Comparison of ENCODE assay signal across 12 cellular contexts in the genomic region with DNA sequence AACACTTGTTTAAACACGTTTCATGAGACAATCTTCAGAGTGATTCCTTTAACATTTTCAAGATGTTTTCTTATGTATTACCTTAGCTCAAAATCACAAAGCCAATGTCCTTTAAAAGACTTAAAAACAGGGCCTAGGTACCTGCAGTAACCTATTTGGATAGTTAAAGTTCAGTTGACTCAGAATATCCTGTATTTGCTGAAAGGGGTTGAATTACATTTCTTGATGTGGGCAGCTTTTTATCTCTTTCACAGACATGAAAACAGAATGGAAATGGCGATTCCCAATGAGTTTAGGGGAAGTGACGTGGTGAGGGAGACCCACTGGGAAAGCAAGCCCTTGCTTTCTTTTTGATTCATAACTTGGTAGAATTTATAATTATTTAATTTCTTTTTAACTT.
A peak's percentile ranks its signal among the peaks of the same experiment; 100 is the strongest.
DNase-seq lines count a peak whose midpoint lies in the region; ATAC-seq and TF ChIP-seq lines count a peak whose summit lies in the region.
"Had no signal": no experiment of that assay in that cellular context is flagged by ENCODE, and none has a peak within 500 bp of the region (broad histone marks: within the 10 kb centered on the region; RNA-seq: fewer than 3 reads in every experiment).

No MANE protein-coding gene starts in this region.

- H3K27ac Mint-ChIP-seq in activated naive CD4-positive, alpha-beta T cell treated with anti-CD3 and anti-CD28 coated beads, Interleukin-2, amount 50 U/mL, for 24 hours: peak overlapping the region; percentile 66
- H3K27ac Mint-ChIP-seq in activated naive CD4-positive, alpha-beta T cell treated with anti-CD3 and anti-CD28 coated beads, Interleukin-2, amount 10 ng/mL, durations not matched to agents 7 days and 5 days: no peak overlapping the region
- H3K27ac Mint-ChIP-seq in naive thymus-derived CD4-positive, alpha-beta T cell: no peak overlapping the region
- H3K27ac Mint-ChIP-seq in chondrocyte (ENCODE audit: unreplicated experiment): no peak overlapping the region
- H3K27ac Mint-ChIP-seq: CD4-positive, alpha-beta T cell; H9 had no signal

- H3K4me3 Mint-ChIP-seq in activated naive CD4-positive, alpha-beta T cell treated with anti-CD3 and anti-CD28 coated beads, Interleukin-2, amount 50 U/mL, for 24 hours: no peak overlapping the region
- no peak overlapping the region for H3K4me3 Mint-ChIP-seq in activated naive CD4-positive, alpha-beta T cell treated with anti-CD3 and anti-CD28 coated beads, Interleukin-2, amount 10 ng/mL, durations not matched to agents 7 days and 5 days
- H3K4me3 Mint-ChIP-seq in naive thymus-derived CD4-positive, alpha-beta T cell: no peak overlapping the region
- no peak overlapping the region for H3K4me3 Mint-ChIP-seq in chondrocyte (ENCODE audit: unreplicated experiment)
- H3K4me3 Mint-ChIP-seq: CD4-positive, alpha-beta T cell; H9 had no signal

- intact Hi-C loops in naive thymus-derived CD4-positive, alpha-beta T cell (cut with micrococcal nuclease): no loop called here

- no peak for ATAC-seq in naive thymus-derived CD4-positive, alpha-beta T cell

- H3K27ac ChIP-seq in HUES64 (ENCODE audit: low read depth, low read length): peak overlapping the region; percentile 15; the same call in 1 of the 2 replicates
- H3K27ac ChIP-seq in VCaP: peak overlapping the region; percentile 85
- no peak overlapping the region for H3K27ac ChIP-seq in brain microvascular endothelial cell
- no peak overlapping the region for H3K27ac ChIP-seq in naive thymus-derived CD4-positive, alpha-beta T cell (ENCODE audit: low read depth, low read length)
- H3K27ac ChIP-seq: BLaER1 treated with 17β-estradiol and CSF1 and Interleukin-3, amounts not matched to agents 10 nM and 100 nM had no signal

- no peaks in the 10 kb centered on the region for H3K27me3 Mint-ChIP-seq in activated naive CD4-positive, alpha-beta T cell treated with anti-CD3 and anti-CD28 coated beads, Interleukin-2, amount 50 U/mL, for 24 hours
- no peaks in the 10 kb centered on the region for H3K27me3 Mint-ChIP-seq in activated naive CD4-positive, alpha-beta T cell treated with anti-CD3 and anti-CD28 coated beads, Interleukin-2, amount 10 ng/mL, durations not matched to agents 7 days and 5 days
- H3K27me3 Mint-ChIP-seq in naive thymus-derived CD4-positive, alpha-beta T cell: no peaks in the 10 kb centered on the region
- peaks cover 2% of the 10 kb centered on the region for H3K27me3 Mint-ChIP-seq in chondrocyte (ENCODE audit: low read depth)
- H3K27me3 Mint-ChIP-seq: CD4-positive, alpha-beta T cell had no signal

- in situ Hi-C loops in brain microvascular endothelial cell (cut with HindIII; ENCODE audit: low pct_ligation_motif_present, low sequenced_read_pairs): no loop called here

- H3K27me3 ChIP-seq in HUES64 (ENCODE audit: insufficient read depth, low read length) (no peaks in the 10 kb centered on the region), brain microvascular endothelial cell (replicated peaks) (no peaks in the 10 kb centered on the region)
- H3K27me3 ChIP-seq in naive thymus-derived CD4-positive, alpha-beta T cell (ENCODE audit: control insufficient read depth in 2 of 2, insufficient read depth in 2 of 2, low read length in 2 of 2): no peaks in the 10 kb centered on the region
- H3K27me3 ChIP-seq: BLaER1 treated with 17β-estradiol and CSF1 and Interleukin-3, amounts not matched to agents 10 nM and 100 nM had no signal

- no peaks in the 10 kb centered on the region for H3K9me3 ChIP-seq in HUES64 (ENCODE audit: insufficient read depth, low read depth, low read length)
- H3K9me3 ChIP-seq in naive thymus-derived CD4-positive, alpha-beta T cell (ENCODE audit: control insufficient read depth in 2 of 3, low read length in 3 of 3): no peaks in the 10 kb centered on the region
- H3K9me3 ChIP-seq: BLaER1 treated with 17β-estradiol and CSF1 and Interleukin-3, amounts not matched to agents 10 nM and 100 nM had no signal

- TF ChIP-seq CTCF in VCaP (conservative IDR thresholded peaks at IDR 0.05): no peak
- no peak for TF ChIP-seq CTCF in brain microvascular endothelial cell (IDR thresholded peaks at IDR 0.05; ENCODE audit: low read depth, low read length, missing control alignments)
- no peak for TF ChIP-seq CTCF in chondrocyte (IDR thresholded peaks at IDR 0.05)

- H3K36me3 ChIP-seq in HUES64 (ENCODE audit: insufficient read depth, low read length) (no peaks in the 10 kb centered on the region), brain microvascular endothelial cell (replicated peaks) (no peaks in the 10 kb centered on the region)
- H3K36me3 ChIP-seq in naive thymus-derived CD4-positive, alpha-beta T cell (ENCODE audit: control insufficient read depth in 2 of 3, insufficient read depth in 3 of 3, low read length in 3 of 3): no peaks in the 10 kb centered on the region

- no peak overlapping the region for H3K4me3 ChIP-seq in HUES64 (ENCODE audit: low read length)
- no peak overlapping the region for H3K4me3 ChIP-seq in brain microvascular endothelial cell (ENCODE audit: low read depth, low read length)
- no peak overlapping the region for H3K4me3 ChIP-seq in naive thymus-derived CD4-positive, alpha-beta T cell (ENCODE audit: low read length)
- H3K4me3 ChIP-seq: BLaER1 treated with 17β-estradiol and CSF1 and Interleukin-3, amounts not matched to agents 10 nM and 100 nM had no signal

- 96% methylated on average over 1 of the region's 3 CpGs for WGBS in HUES64

- no peaks in the 10 kb centered on the region for H3K9me3 Mint-ChIP-seq in activated naive CD4-positive, alpha-beta T cell treated with anti-CD3 and anti-CD28 coated beads, Interleukin-2, amount 50 U/mL, for 24 hours
- H3K9me3 Mint-ChIP-seq in activated naive CD4-positive, alpha-beta T cell treated with anti-CD3 and anti-CD28 coated beads, Interleukin-2, amount 10 ng/mL, durations not matched to agents 7 days and 5 days: no peaks in the 10 kb centered on the region
- peaks cover 0 to 4% (median 0%) of the 10 kb centered on the region in 11 donors for H3K9me3 Mint-ChIP-seq in naive thymus-derived CD4-positive, alpha-beta T cell
- H3K9me3 Mint-ChIP-seq in chondrocyte (ENCODE audit: low read depth): no peaks in the 10 kb centered on the region
- H3K9me3 Mint-ChIP-seq: CD4-positive, alpha-beta T cell; H9 had no signal

- no peak for DNase-seq in activated naive CD4-positive, alpha-beta T cell treated with anti-CD3 and anti-CD28 coated beads, Interleukin-2, amount 10 ng/mL, durations not matched to agents 7 days and 5 days
- no peak for DNase-seq in brain microvascular endothelial cell
- DNase-seq in naive thymus-derived CD4-positive, alpha-beta T cell: no peak
- no peak for DNase-seq in chondrocyte (ENCODE audit: low spot score)
- DNase-seq: ACHN; CD4-positive, alpha-beta T cell; GOT3; H9 had no signal

- H3K36me3 Mint-ChIP-seq in activated naive CD4-positive, alpha-beta T cell treated with anti-CD3 and anti-CD28 coated beads, Interleukin-2, amount 50 U/mL, for 24 hours: peaks cover 32% of the 10 kb centered on the region
- peaks cover 8% of the 10 kb centered on the region for H3K36me3 Mint-ChIP-seq in activated naive CD4-positive, alpha-beta T cell treated with anti-CD3 and anti-CD28 coated beads, Interleukin-2, amount 10 ng/mL, durations not matched to agents 7 days and 5 days
- peaks cover 4 to 42% (median 22%) of the 10 kb centered on the region in 5 donors for H3K36me3 Mint-ChIP-seq in naive thymus-derived CD4-positive, alpha-beta T cell
- no peaks in the 10 kb centered on the region for H3K36me3 Mint-ChIP-seq in chondrocyte (ENCODE audit: low read depth)

- H3K9ac ChIP-seq in HUES64 (ENCODE audit: low read depth, low read length): no peak overlapping the region
- H3K9ac ChIP-seq: BLaER1 treated with 17β-estradiol and CSF1 and Interleukin-3, amounts not matched to agents 10 nM and 100 nM had no signal

- POLR2A ChIA-PET in naive thymus-derived CD4-positive, alpha-beta T cell (lab: Charles Lee): no interaction called here

- peaks cover 37% of the 10 kb centered on the region for H3K4me1 ChIP-seq in HUES64 (ENCODE audit: insufficient read depth, low read length)
- H3K4me1 ChIP-seq in naive thymus-derived CD4-positive, alpha-beta T cell (ENCODE audit: control insufficient read depth in 2 of 2, insufficient read depth in 2 of 2, low read length in 2 of 2): no peaks in the 10 kb centered on the region

- H3K4me1 Mint-ChIP-seq in activated naive CD4-positive, alpha-beta T cell treated with anti-CD3 and anti-CD28 coated beads, Interleukin-2, amount 50 U/mL, for 24 hours: peaks cover 27% of the 10 kb centered on the region
- no peaks in the 10 kb centered on the region for H3K4me1 Mint-ChIP-seq in activated naive CD4-positive, alpha-beta T cell treated with anti-CD3 and anti-CD28 coated beads, Interleukin-2, amount 10 ng/mL, durations not matched to agents 7 days and 5 days
- peaks cover 7 to 52% (median 43%) of the 10 kb centered on the region in 7 donors for H3K4me1 Mint-ChIP-seq in naive thymus-derived CD4-positive, alpha-beta T cell
- no peaks in the 10 kb centered on the region for H3K4me1 Mint-ChIP-seq in chondrocyte (ENCODE audit: low read depth)

- CTCF ChIA-PET in activated naive CD4-positive, alpha-beta T cell treated with anti-CD3 and anti-CD28 coated beads, Interleukin-2, amount 10 ng/mL, durations not matched to agents 7 days and 5 days (lab: Charles Lee): no interaction called here
- CTCF ChIA-PET in naive thymus-derived CD4-positive, alpha-beta T cell (lab: Charles Lee): no interaction called here

Comparison
In these comparisons a context has a peak if more than half of its experiments do, and no peak if none do; other contexts are left out.
1. H3K27ac ChIP-seq: peak in HUES64 (single experiment) and VCaP (single experiment); none in brain microvascular endothelial cell (single experiment) and naive thymus-derived CD4-positive, alpha-beta T cell (single experiment).